Comparison of ENCODE assay signal across 8 cellular contexts in the genomic region with DNA sequence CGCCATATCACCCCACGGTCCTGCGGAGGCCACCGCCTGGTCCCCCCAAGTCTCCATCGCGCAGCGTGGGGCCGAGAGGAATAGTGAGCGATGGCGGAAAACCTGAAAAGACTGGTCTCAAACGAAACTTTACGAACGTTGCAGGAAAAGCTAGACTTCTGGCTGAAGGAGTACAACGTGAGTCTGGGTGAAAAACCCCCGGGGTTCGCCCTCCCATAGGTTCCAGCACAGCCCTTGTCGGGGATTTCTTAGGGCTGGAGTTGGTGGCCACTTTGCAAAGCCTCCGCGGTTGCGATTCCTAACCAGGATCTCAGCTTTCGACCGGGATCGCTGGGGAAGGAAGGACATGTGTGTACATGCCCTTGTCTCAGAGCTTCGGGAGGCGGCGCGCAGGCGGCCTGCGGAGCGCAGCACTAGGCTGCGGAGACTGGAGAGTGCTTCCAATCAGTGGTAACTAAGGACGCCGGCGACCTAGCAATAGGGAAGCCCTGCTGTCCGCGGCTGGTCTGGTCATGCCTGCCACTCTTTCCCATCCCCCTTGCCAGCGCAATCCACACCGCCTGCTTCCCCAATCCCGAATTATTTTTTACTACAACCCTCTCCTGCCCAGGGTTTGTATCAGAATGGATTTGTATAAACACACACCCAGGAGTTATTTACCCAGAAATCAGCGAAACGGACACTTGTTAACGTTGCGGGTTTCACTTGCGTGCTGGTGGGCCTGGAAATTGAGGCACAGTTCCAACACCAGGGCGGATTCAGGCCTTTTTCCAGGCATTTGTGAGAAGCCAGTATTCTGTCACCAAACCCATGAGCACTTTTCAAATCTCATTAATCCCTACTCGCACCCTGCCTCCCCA. TPM values are rescaled to one million over a fixed set of nuclear protein-coding genes. Genes with fewer than 3 reads are reported as not detected.
DNase-seq lines count a peak whose midpoint lies in the region; ATAC-seq and TF ChIP-seq lines count a peak whose summit lies in the region.

No MANE protein-coding gene starts in this region.

- H3K27me3 ChIP-seq in A673 (replicated peaks; ENCODE audit: insufficient read depth, low read depth, low read length, poor library complexity) (peaks cover 3% of the 10 kb centered on the region), skeletal muscle tissue (ENCODE audit: control insufficient read depth in 3 of 3, insufficient read depth in 3 of 3, low read length in 3 of 3) (peaks cover 0 to 28% (median 10%) of the 10 kb centered on the region in 3 donors)

- DNase-seq in A673 (ENCODE audit: low spot score) (peak; percentile 54), GM12865 (ENCODE audit: low read depth) (peak; percentile 52), NCI-H510A (lab: John Stamatoyannopoulos, UW) (peak; percentile 86), MCF 10A (ENCODE audit: unreplicated experiment) (peak; percentile 95), SHP77 treated with DMSO at 0.1 percent for 48 hours (lab: John Stamatoyannopoulos, UW) (no peak)

- peak overlapping the region; percentile 58 to 67 (median 59) for H3K9ac ChIP-seq in skeletal muscle tissue (ENCODE audit: low read depth in 1 of 3, low read length in 3 of 3)

- peak; percentile 73 for ATAC-seq in HG02798 (IDR thresholded peaks at IDR 0.05; ENCODE audit: poor library complexity, unreplicated experiment)

- H3K4me1 ChIP-seq in A673 (ENCODE audit: insufficient read depth, low read length, poor library complexity, severe bottlenecking), result no peaks in the 10 kb centered on the region
- peaks cover 8 to 12% (median 12%) of the 10 kb centered on the region in 3 donors for H3K4me1 ChIP-seq in skeletal muscle tissue (ENCODE audit: control insufficient read depth in 3 of 3, insufficient read depth in 3 of 3, low read length in 3 of 3)

- H3K9me3 ChIP-seq in A673 (ENCODE audit: low read depth, low read length, poor library complexity, severe bottlenecking) (no peaks in the 10 kb centered on the region), iPS-18c (ENCODE audit: control insufficient read depth, insufficient read depth, low read length) (no peaks in the 10 kb centered on the region), skeletal muscle tissue (ENCODE audit: control insufficient read depth in 3 of 3, low read length in 3 of 3) (no peaks in the 10 kb centered on the region)

- H3K4me3 ChIP-seq in A673 (ENCODE audit: low read depth, low read length, poor library complexity, severe bottlenecking) (peak overlapping the region; percentile 44), GM12865 (ENCODE audit: low read depth, low read length) (peak overlapping the region; percentile 62), iPS-18c (ENCODE audit: insufficient read depth, low read depth, low read length) (peak overlapping the region; percentile 81), skeletal muscle tissue (ENCODE audit: low read length in 3 of 3) (peak overlapping the region; percentile 69 to 74 (median 72))

- no peaks in the 10 kb centered on the region for H3K9me3 Mint-ChIP-seq in MCF 10A (ENCODE audit: unreplicated experiment)

- no peak overlapping the region for H3K27ac ChIP-seq in A673 (ENCODE audit: low read depth, low read length, poor library complexity, severe bottlenecking)
- H3K27ac ChIP-seq in skeletal muscle tissue (ENCODE audit: low read depth, low read length), result peak overlapping the region; percentile 62

- BruUV-seq in A673 (replicated peaks; lab: Mats Ljungman, UMichigan) (no TSS peak), MCF 10A (replicated peaks; lab: Mats Ljungman, UMichigan) (TSS peak; percentile 85)

- no peak for TF ChIP-seq CTCF in A673 (conservative IDR thresholded peaks at IDR 0.05; ENCODE audit: low read depth, low read length)
- TF ChIP-seq CTCF in GM12865 (IDR thresholded peaks at IDR 0.05; ENCODE audit: insufficient read depth, low read depth, low read length, missing control alignments), result no peak
- no peak for TF ChIP-seq CTCF in MCF 10A (IDR thresholded peaks at IDR 0.05; ENCODE audit: unreplicated experiment)

- H3K4me1 Mint-ChIP-seq in MCF 10A (ENCODE audit: insufficient read depth, unreplicated experiment), result peaks cover 27% of the 10 kb centered on the region

- H3K36me3 Mint-ChIP-seq in MCF 10A (ENCODE audit: insufficient read depth, unreplicated experiment), result peaks cover 6% of the 10 kb centered on the region

- H3K27ac Mint-ChIP-seq in MCF 10A (ENCODE audit: low read depth, unreplicated experiment), result peak overlapping the region; percentile 95

- H3K4me3 Mint-ChIP-seq in MCF 10A (ENCODE audit: unreplicated experiment), result peak overlapping the region; percentile 88

- intact Hi-C loops in A673 (cut with micrococcal nuclease; ENCODE audit: unreplicated experiment), result loop anchor here (5.0 kb wide), 1 partner anchor 45 kb away; no protein-coding TSS in a partner anchor
- intact Hi-C loops in MCF 10A (cut with micrococcal nuclease), result no loop called here

- CTCF ChIA-PET in A673 (lab: Charles Lee), result no interaction called here
- CTCF ChIA-PET in MCF 10A (lab: Yijun Ruan, JAX), result interaction anchor here (0.7 to 1.7 kb wide), 2 partner anchors 12 to 79 kb away, joined by 3 to 4 read pairs; no protein-coding TSS in a partner anchor

- POLR2A ChIA-PET in A673 (lab: Charles Lee; ENCODE audit: low non-redundant PET) (no interaction called here), MCF 10A (lab: Yijun Ruan, JAX) (interaction anchor here (0.8 to 3.2 kb wide), 10 partner anchors 10 to 1313 kb away, joined by 3 to 38 read pairs (median 4); a partner anchor contains a TSS)

- H3K27me3 Mint-ChIP-seq in MCF 10A (ENCODE audit: insufficient read depth, unreplicated experiment), result no peaks in the 10 kb centered on the region

- H3K36me3 ChIP-seq in A673 (ENCODE audit: insufficient read depth, low read length, poor library complexity, severe bottlenecking) (no peaks in the 10 kb centered on the region), skeletal muscle tissue (ENCODE audit: control insufficient read depth in 3 of 3, insufficient read depth in 3 of 3, low read length in 3 of 3) (no peaks in the 10 kb centered on the region)

RNA-seq across cellular contexts. Expression of a gene that starts 0.7 kb away (rescaled TPM):
- 0.71 and 0.92 TPM in 2 replicates for total RNA-seq in A673 (2021)
- total RNA-seq in MCF 10A (2022), result 23.0 and 28.9 TPM in 2 replicates
- 0.52 TPM for total RNA-seq in skeletal muscle tissue

RNA-seq across cellular contexts. Expression of a gene that starts 13.7 kb away (rescaled TPM):
- 32.6 and 38.6 TPM in 2 replicates for total RNA-seq in A673 (2021)
- 27.0 and 28.2 TPM in 2 replicates for total RNA-seq in MCF 10A (2022)
- 75.7 TPM for total RNA-seq in skeletal muscle tissue

RNA-seq across cellular contexts. Expression of a gene that starts 31.7 kb away (rescaled TPM):
- total RNA-seq in A673 (2021) (0.26 TPM in 1 of 2 replicates, not detected in the other), MCF 10A (2022) (0.37 and 0.52 TPM in 2 replicates), skeletal muscle tissue (1.0 TPM)

Comparison
In these comparisons a context has a peak if more than half of its experiments do, and no peak if none do; other contexts are left out.
1. RNA of a gene that starts 0.7 kb away (total RNA-seq): 23.0 to 28.9 TPM in MCF 10A; 0.71 to 0.92 TPM in A673 and 0.52 TPM in skeletal muscle tissue (single experiment); every median in the first group is over 10 times any median in the second.
2. Peak in every context shown above with its lines, with median percentiles within 50 percentile points of each other: H3K4me3 ChIP-seq.